In genomic region chr15:40567111-40567510, GRCh38 we compare ENCODE assay signal across 10 cellular contexts. TPM values are rescaled to one million over a fixed set of nuclear protein-coding genes. Genes with fewer than 3 reads are reported as not detected.
A peak's percentile ranks its signal among the peaks of the same experiment; 100 is the strongest.
DNase-seq lines count a peak whose midpoint lies in the region; ATAC-seq, FAIRE-seq and TF ChIP-seq lines count a peak whose summit lies in the region.
"Had no signal": no experiment of that assay in that cellular context is flagged by ENCODE, and none has a peak within 500 bp of the region (broad histone marks: within the 10 kb centered on the region; RNA-seq: fewer than 3 reads in every experiment).

No MANE protein-coding gene starts in this region.

- peaks cover 56% of the 10 kb centered on the region for H3K4me1 Mint-ChIP-seq in activated T-cell treated with anti-CD3 and anti-CD28 coated beads, Interleukin-2, amount 50 U/mL, for 72 hours (ENCODE audit: low read depth)
- peaks cover 56% of the 10 kb centered on the region for H3K4me1 Mint-ChIP-seq in activated T-cell treated with anti-CD3 and anti-CD28 coated beads, Interleukin-2, amount 50 U/mL, for 24 hours (ENCODE audit: low read depth)
- H3K4me1 Mint-ChIP-seq in progenitor cell of endocrine pancreas (ENCODE audit: low read depth), result peaks cover 21% of the 10 kb centered on the region

- TF ChIP-seq CTCF in bronchial epithelial cell (IDR thresholded peaks at IDR 0.05; ENCODE audit: insufficient read depth, low read length, severe bottlenecking) (peak; percentile 21), progenitor cell of endocrine pancreas (IDR thresholded peaks at IDR 0.05; ENCODE audit: unreplicated experiment) (peak; percentile 22)

- H3K27ac Mint-ChIP-seq in activated T-cell treated with anti-CD3 and anti-CD28 coated beads, Interleukin-2, amount 50 U/mL, for 72 hours, result no peak overlapping the region
- no peak overlapping the region for H3K27ac Mint-ChIP-seq in activated T-cell treated with anti-CD3 and anti-CD28 coated beads, Interleukin-2, amount 50 U/mL, for 24 hours
- no peak overlapping the region for H3K27ac Mint-ChIP-seq in progenitor cell of endocrine pancreas
- H3K27ac Mint-ChIP-seq: CD8-positive, alpha-beta T cell had no signal

- H3K36me3 Mint-ChIP-seq in activated T-cell treated with anti-CD3 and anti-CD28 coated beads, Interleukin-2, amount 50 U/mL, for 72 hours (ENCODE audit: insufficient read depth in 2 of 2), result no peaks in the 10 kb centered on the region
- peaks cover 43% of the 10 kb centered on the region for H3K36me3 Mint-ChIP-seq in activated T-cell treated with anti-CD3 and anti-CD28 coated beads, Interleukin-2, amount 50 U/mL, for 24 hours (ENCODE audit: low read depth)
- H3K36me3 Mint-ChIP-seq in progenitor cell of endocrine pancreas (ENCODE audit: insufficient read depth), result no peaks in the 10 kb centered on the region

- ATAC-seq in activated T-cell treated with anti-CD3 and anti-CD28 coated beads, Interleukin-2, amount 50 U/mL, for 72 hours (replicated peaks in 1 of 2), result no peak
- no peak for ATAC-seq in HG03108 (IDR thresholded peaks at IDR 0.05; ENCODE audit: unreplicated experiment)
- ATAC-seq: CD8-positive, alpha-beta T cell had no signal

- H3K4me3 Mint-ChIP-seq in activated T-cell treated with anti-CD3 and anti-CD28 coated beads, Interleukin-2, amount 50 U/mL, for 72 hours, result peak overlapping the region; percentile 31 to 37
- H3K4me3 Mint-ChIP-seq in activated T-cell treated with anti-CD3 and anti-CD28 coated beads, Interleukin-2, amount 50 U/mL, for 24 hours, result no peak overlapping the region
- peak overlapping the region; percentile 27 for H3K4me3 Mint-ChIP-seq in progenitor cell of endocrine pancreas (ENCODE audit: low read depth)
- H3K4me3 Mint-ChIP-seq: CD8-positive, alpha-beta T cell had no signal

- DNase-seq in activated T-cell treated with anti-CD3 and anti-CD28 coated beads, Interleukin-2, amount 50 U/mL, for 72 hours, result no peak
- no peak for DNase-seq in activated T-cell treated with anti-CD3 and anti-CD28 coated beads, Interleukin-2, amount 50 U/mL, for 24 hours
- DNase-seq in NCI-H526 (lab: John Stamatoyannopoulos, UW), result peak; percentile 26 to 43
- peak; percentile 21 for DNase-seq in bronchial epithelial cell (ENCODE audit: low read depth)
- no peak for DNase-seq in progenitor cell of endocrine pancreas (ENCODE audit: low spot score, unreplicated experiment)
- no peak for DNase-seq in D341Med (ENCODE audit: low spot score)
- DNase-seq in ureter (ENCODE audit: low spot score), result no peak
- DNase-seq: CD8-positive, alpha-beta T cell; NCI-H1105 had no signal

- H3K9me3 Mint-ChIP-seq in activated T-cell treated with anti-CD3 and anti-CD28 coated beads, Interleukin-2, amount 50 U/mL, for 72 hours, result no peaks in the 10 kb centered on the region
- H3K9me3 Mint-ChIP-seq in activated T-cell treated with anti-CD3 and anti-CD28 coated beads, Interleukin-2, amount 50 U/mL, for 24 hours, result no peaks in the 10 kb centered on the region
- H3K9me3 Mint-ChIP-seq in progenitor cell of endocrine pancreas (ENCODE audit: low read depth), result no peaks in the 10 kb centered on the region
- H3K9me3 Mint-ChIP-seq: CD8-positive, alpha-beta T cell had no signal

- H3K27me3 Mint-ChIP-seq in activated T-cell treated with anti-CD3 and anti-CD28 coated beads, Interleukin-2, amount 50 U/mL, for 72 hours (ENCODE audit: low read depth), result peaks cover 6% of the 10 kb centered on the region
- peaks cover 3% of the 10 kb centered on the region for H3K27me3 Mint-ChIP-seq in activated T-cell treated with anti-CD3 and anti-CD28 coated beads, Interleukin-2, amount 50 U/mL, for 24 hours
- peaks cover 7% of the 10 kb centered on the region for H3K27me3 Mint-ChIP-seq in progenitor cell of endocrine pancreas

- no peaks in the 10 kb centered on the region for H3K27me3 ChIP-seq in bronchial epithelial cell (ENCODE audit: control insufficient read depth, insufficient read depth, low read length)

- H3K36me3 ChIP-seq in bronchial epithelial cell (ENCODE audit: control insufficient read depth, insufficient read depth, low read length), result peaks cover 2% of the 10 kb centered on the region

- FAIRE-seq in bronchial epithelial cell (lab: Jason Lieb, UNC), result no peak

- no peak overlapping the region for H3K4me3 ChIP-seq in bronchial epithelial cell (ENCODE audit: low read depth, low read length)

RNA-seq across cellular contexts. Expression of gene RPUSD2, which starts 2.0 kb away (rescaled TPM):
- total RNA-seq in activated T-cell treated with anti-CD3 and anti-CD28 coated beads, Interleukin-2, amount 50 U/mL, for 72 hours, result 10 to 100 TPM; 11.3 to 12.9 TPM
- total RNA-seq in bronchial epithelial cell (14.7 and 18.4 TPM in 2 replicates), progenitor cell of endocrine pancreas (11.5 and 13.2 TPM in 2 replicates), ureter (8.4 TPM)

RNA-seq across cellular contexts. Expression of gene CCDC32, which starts 2.3 kb away (rescaled TPM):
- 10 to 100 TPM; 34.8 to 38.1 TPM for total RNA-seq in activated T-cell treated with anti-CD3 and anti-CD28 coated beads, Interleukin-2, amount 50 U/mL, for 72 hours
- total RNA-seq in bronchial epithelial cell (9.3 and 16.3 TPM in 2 replicates), progenitor cell of endocrine pancreas (21.7 and 22.2 TPM in 2 replicates), ureter (28.9 TPM)

RNA-seq across cellular contexts. Expression of gene KNL1, which starts 26.9 kb away (rescaled TPM):
- total RNA-seq in activated T-cell treated with anti-CD3 and anti-CD28 coated beads, Interleukin-2, amount 50 U/mL, for 72 hours, result 10 to 100 TPM; 32.5 to 34.1 TPM
- total RNA-seq in bronchial epithelial cell (0.53 and 1.0 TPM in 2 replicates), progenitor cell of endocrine pancreas (11.7 and 12.1 TPM in 2 replicates), ureter (1.2 TPM)

Comparison
In these comparisons a context has a peak if more than half of its experiments do, and no peak if none do; other contexts are left out.
1. DNase-seq: peak in NCI-H526 (2 of 2) and bronchial epithelial cell (single experiment); none in activated T-cell treated with anti-CD3 and anti-CD28 coated beads, Interleukin-2, amount 50 U/mL, for 72 hours (0 of 2), activated T-cell treated with anti-CD3 and anti-CD28 coated beads, Interleukin-2, amount 50 U/mL, for 24 hours (single experiment), progenitor cell of endocrine pancreas (single experiment), D341Med (single experiment) and ureter (single experiment).